In genomic region chr9:35829764-35830096, GRCh38 we compare ENCODE assay signal across 9 cellular contexts. TPM values are rescaled to one million over a fixed set of nuclear protein-coding genes. Genes with fewer than 3 reads are reported as not detected.
DNase-seq lines count a peak whose midpoint lies in the region; ATAC-seq and TF ChIP-seq lines count a peak whose summit lies in the region.
"Had no signal": no experiment of that assay in that cellular context is flagged by ENCODE, and none has a peak within 500 bp of the region (broad histone marks: within the 10 kb centered on the region; RNA-seq: fewer than 3 reads in every experiment).

No MANE protein-coding gene starts in this region.

- no peak for DNase-seq in A673 (ENCODE audit: low spot score)
- DNase-seq in cardiac fibroblast (ENCODE audit: low read depth in 2 of 2) = no peak
- DNase-seq in naive B cell = no peak
- DNase-seq in omental fat pad (ENCODE audit: low spot score) = no peak
- no peak for DNase-seq in activated CD4-positive, CD25-positive, alpha-beta regulatory T cell (lab: John Stamatoyannopoulos, UW)

- H3K9me3 Mint-ChIP-seq in IgD-negative memory B cell (no peaks in the 10 kb centered on the region), naive B cell (no peaks in the 10 kb centered on the region)

- H3K36me3 Mint-ChIP-seq in IgD-negative memory B cell (no peaks in the 10 kb centered on the region), naive B cell (no peaks in the 10 kb centered on the region)

- peak overlapping the region; percentile 61 for H3K4me3 ChIP-seq in A673 (ENCODE audit: low read depth, low read length, poor library complexity, severe bottlenecking)
- peak overlapping the region; percentile 69 to 72 for H3K4me3 ChIP-seq in cardiac fibroblast (replicated peaks in 1 of 2; ENCODE audit: low read depth in 2 of 2, low read length in 2 of 2)

- ATAC-seq in naive B cell (ENCODE audit: low read depth in 2 of 2) (no peak), HG03025 (IDR thresholded peaks at IDR 0.05; ENCODE audit: low FRiP score, unreplicated experiment) (no peak), omental fat pad (ENCODE audit: low FRiP score) (no peak), GM21737 (IDR thresholded peaks at IDR 0.05; ENCODE audit: unreplicated experiment) (no peak)

- H3K4me3 Mint-ChIP-seq in IgD-negative memory B cell (peak overlapping the region; percentile 77 to 93 (median 86)), naive B cell (peak overlapping the region; percentile 81 to 92 (median 90))

- H3K9me3 ChIP-seq in A673 (ENCODE audit: low read depth, low read length, poor library complexity, severe bottlenecking) = no peaks in the 10 kb centered on the region

- peaks cover 9% of the 10 kb centered on the region for H3K4me1 ChIP-seq in A673 (ENCODE audit: insufficient read depth, low read length, poor library complexity, severe bottlenecking)

- H3K4me1 Mint-ChIP-seq in IgD-negative memory B cell (peaks cover 30 to 37% (median 30%) of the 10 kb centered on the region in 3 donors), naive B cell (peaks cover 50 to 66% (median 60%) of the 10 kb centered on the region in 3 donors)

- H3K27me3 ChIP-seq in A673 (replicated peaks; ENCODE audit: insufficient read depth, low read depth, low read length, poor library complexity) = no peaks in the 10 kb centered on the region

- no peak for TF ChIP-seq CTCF in A673 (conservative IDR thresholded peaks at IDR 0.05; ENCODE audit: low read depth, low read length)
- TF ChIP-seq CTCF in cardiac fibroblast (IDR thresholded peaks at IDR 0.05; ENCODE audit: low read depth, low read length) = no peak
- no peak for TF ChIP-seq CTCF in omental fat pad (IDR thresholded peaks at IDR 0.05)

- POLR2A ChIA-PET in A673 (lab: Charles Lee; ENCODE audit: low non-redundant PET) = no interaction called here

- no peaks in the 10 kb centered on the region for H3K36me3 ChIP-seq in A673 (ENCODE audit: insufficient read depth, low read length, poor library complexity, severe bottlenecking)

- no TSS peak for BruUV-seq in A673 (replicated peaks; lab: Mats Ljungman, UMichigan)

- CTCF ChIA-PET in A673 (lab: Charles Lee) = no interaction called here

- intact Hi-C loops in A673 (cut with micrococcal nuclease; ENCODE audit: unreplicated experiment) = loop anchor here (5.0 kb wide), 1 partner anchor 53 kb away; no protein-coding TSS in a partner anchor

- H3K27me3 Mint-ChIP-seq in IgD-negative memory B cell (no peaks in the 10 kb centered on the region), naive B cell (no peaks in the 10 kb centered on the region)

- H3K27ac ChIP-seq in A673 (ENCODE audit: low read depth, low read length, poor library complexity, severe bottlenecking) = peak overlapping the region; percentile 63

- peak overlapping the region in 2 of 3 donors; percentile 23 to 82 for H3K27ac Mint-ChIP-seq in IgD-negative memory B cell
- H3K27ac Mint-ChIP-seq in naive B cell = peak overlapping the region; percentile 64 to 92 (median 84)

RNA-seq across cellular contexts. Expression of gene TMEM8B, which starts 0.7 kb away (rescaled TPM):
- total RNA-seq in A673 (2021) (6.9 and 10.9 TPM in 2 replicates), omental fat pad (10 to 100 TPM in 1 of 4 donors, 1 to 10 TPM in 3; 2.7 to 13.2 (median 4.6) TPM)
- polyA plus RNA-seq in IgD-negative memory B cell (1.3 TPM), naive B cell (ENCODE audit: low read depth in 6 of 6) (1 to 10 TPM; 1.7 to 3.3 (median 2.3) TPM)

RNA-seq across cellular contexts. Expression of gene FAM221B, which starts 1.2 kb away (rescaled TPM):
- not detected in 2 replicates for total RNA-seq in A673 (2021)
- polyA plus RNA-seq in IgD-negative memory B cell = not detected
- not detected for polyA plus RNA-seq in naive B cell (ENCODE audit: low read depth in 6 of 6)
- not detected for total RNA-seq in omental fat pad
- total RNA-seq: NCI-H460 had no signal

RNA-seq across cellular contexts. Expression of gene HINT2, which starts 14.9 kb away (rescaled TPM):
- total RNA-seq in A673 (2021) (51.5 and 68.9 TPM in 2 replicates), omental fat pad (10 to 100 TPM; 19.8 to 49.7 (median 40.6) TPM)
- polyA plus RNA-seq in IgD-negative memory B cell (89.2 TPM), naive B cell (ENCODE audit: low read depth in 6 of 6) (100 to 1,000 TPM in 1 of 6 donors, 10 to 100 TPM in 5; 69.4 to 109 (median 79.0) TPM)

RNA-seq across cellular contexts. Expression of gene SPAG8, which starts 17.7 kb away (rescaled TPM):
- total RNA-seq in A673 (2021) (1.1 and 1.4 TPM in 2 replicates), omental fat pad (1 to 10 TPM in 2 of 4 donors, under 1 TPM in 1, not detected in 1; 0.65 to 2.8 (median 2.0) TPM)
- polyA plus RNA-seq in IgD-negative memory B cell (1.1 TPM), naive B cell (ENCODE audit: low read depth in 6 of 6) (1 to 10 TPM in 5 of 6 donors, not detected in 1; 1.2 to 1.7 (median 1.5) TPM)

RNA-seq across cellular contexts. Expression of gene NPR2, which starts 38.3 kb away (rescaled TPM):
- total RNA-seq in A673 (2021) = 4.7 and 9.1 TPM in 2 replicates
- 1.9 TPM for polyA plus RNA-seq in IgD-negative memory B cell
- 1 to 10 TPM in 1 of 6 donors, under 1 TPM in 2, not detected in 3; 0.70 to 1.4 (median 0.72) TPM for polyA plus RNA-seq in naive B cell (ENCODE audit: low read depth in 6 of 6)
- total RNA-seq in omental fat pad = 10 to 100 TPM; 13.7 to 28.2 (median 24.3) TPM
